ENCODE assay signal across 13 cellular contexts in the genomic region with DNA sequence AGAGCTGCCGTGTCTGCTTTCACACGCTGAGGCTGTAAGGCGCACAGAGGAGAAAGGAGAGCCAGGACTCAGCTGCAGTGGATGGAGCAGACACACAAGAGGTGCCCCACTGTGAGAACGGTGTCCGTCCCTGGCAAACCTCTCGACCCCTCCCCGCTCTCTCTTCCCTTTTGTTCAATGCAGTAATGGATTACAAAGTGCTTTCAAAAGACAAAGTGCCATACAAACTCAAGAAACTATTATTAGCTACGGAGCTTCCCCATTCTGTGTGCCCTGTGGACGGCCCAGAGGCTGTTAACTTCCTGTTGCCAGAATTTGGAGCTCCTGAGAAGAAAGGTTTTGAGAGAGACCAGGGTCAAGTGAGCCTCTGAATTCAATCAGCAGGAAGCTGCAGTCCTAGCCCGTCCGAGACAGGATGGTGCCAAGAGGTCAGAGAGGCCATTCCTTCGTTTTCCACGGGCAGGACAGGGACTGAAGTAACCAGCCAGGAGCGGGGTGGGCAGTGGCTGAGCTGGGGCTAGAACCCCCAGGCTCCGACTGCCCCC. TPM values are rescaled to one million over a fixed set of nuclear protein-coding genes. Genes with fewer than 3 reads are reported as not detected.
DNase-seq lines count a peak whose midpoint lies in the region; ATAC-seq and TF ChIP-seq lines count a peak whose summit lies in the region.
"Had no signal": no experiment of that assay in that cellular context is flagged by ENCODE, and none has a peak within 500 bp of the region (broad histone marks: within the 10 kb centered on the region; RNA-seq: fewer than 3 reads in every experiment).

No MANE protein-coding gene starts in this region.

- H3K4me1 Mint-ChIP-seq in activated CD4-positive, alpha-beta memory T cell treated with anti-CD3 and anti-CD28 coated beads for 36 hours (ENCODE audit: low read depth): peaks cover 97% of the 10 kb centered on the region
- H3K4me1 Mint-ChIP-seq in activated CD4-positive, alpha-beta memory T cell treated with anti-CD3 and anti-CD28 coated beads, Interleukin-2, amount 10 ng/mL, durations not matched to agents 7 days and 5 days: peaks cover 95% of the 10 kb centered on the region
- H3K4me1 Mint-ChIP-seq in activated T-helper 17 cell treated with anti-CD3 and anti-CD28 coated beads, Interleukin-2, amount 50 U/mL, for 72 hours: peaks cover 84% of the 10 kb centered on the region

- intact Hi-C loops in activated CD4-positive, alpha-beta memory T cell treated with anti-CD3 and anti-CD28 coated beads for 36 hours (cut with micrococcal nuclease): no loop called here
- intact Hi-C loops in lower lobe of right lung (cut with DNase I): no loop called here

- no peak overlapping the region for H3K4me3 Mint-ChIP-seq in activated CD4-positive, alpha-beta memory T cell treated with anti-CD3 and anti-CD28 coated beads for 36 hours
- H3K4me3 Mint-ChIP-seq in activated CD4-positive, alpha-beta memory T cell treated with anti-CD3 and anti-CD28 coated beads, Interleukin-2, amount 10 ng/mL, durations not matched to agents 7 days and 5 days: no peak overlapping the region
- H3K4me3 Mint-ChIP-seq in activated T-helper 17 cell treated with anti-CD3 and anti-CD28 coated beads, Interleukin-2, amount 50 U/mL, for 72 hours: peak overlapping the region; percentile 72
- H3K4me3 Mint-ChIP-seq: H9 had no signal

- H3K36me3 Mint-ChIP-seq in activated CD4-positive, alpha-beta memory T cell treated with anti-CD3 and anti-CD28 coated beads for 36 hours: peaks cover 94% of the 10 kb centered on the region
- peaks cover 96% of the 10 kb centered on the region for H3K36me3 Mint-ChIP-seq in activated CD4-positive, alpha-beta memory T cell treated with anti-CD3 and anti-CD28 coated beads, Interleukin-2, amount 10 ng/mL, durations not matched to agents 7 days and 5 days (ENCODE audit: low read depth)
- H3K36me3 Mint-ChIP-seq in activated T-helper 17 cell treated with anti-CD3 and anti-CD28 coated beads, Interleukin-2, amount 50 U/mL, for 72 hours (ENCODE audit: low read depth): peaks cover 100% of the 10 kb centered on the region

- peaks cover 80% of the 10 kb centered on the region for H3K36me3 ChIP-seq in lower lobe of right lung

- H3K27ac ChIP-seq in lower lobe of right lung: peak overlapping the region; percentile 73
- H3K27ac ChIP-seq in temporal lobe (ENCODE audit: low read depth, low read length): peak overlapping the region; percentile 59
- H3K27ac ChIP-seq: tibial artery had no signal

- no peaks in the 10 kb centered on the region for H3K27me3 ChIP-seq in lower lobe of right lung (ENCODE audit: low read depth)
- H3K27me3 ChIP-seq: tibial artery had no signal

- no peak for ATAC-seq in activated T-helper 17 cell treated with anti-CD3 and anti-CD28 coated beads, Interleukin-2, amount 50 U/mL, for 72 hours (replicated peaks)
- peak; percentile 38 to 66 for ATAC-seq in lower lobe of right lung
- ATAC-seq in GM21737 (IDR thresholded peaks at IDR 0.05; ENCODE audit: unreplicated experiment): no peak
- no peak for ATAC-seq in HG02885 (IDR thresholded peaks at IDR 0.05; ENCODE audit: poor library complexity, unreplicated experiment)
- ATAC-seq in GM21529 (IDR thresholded peaks at IDR 0.05; ENCODE audit: unreplicated experiment): no peak

- no peaks in the 10 kb centered on the region for H3K27me3 Mint-ChIP-seq in activated CD4-positive, alpha-beta memory T cell treated with anti-CD3 and anti-CD28 coated beads for 36 hours
- H3K27me3 Mint-ChIP-seq in activated CD4-positive, alpha-beta memory T cell treated with anti-CD3 and anti-CD28 coated beads, Interleukin-2, amount 10 ng/mL, durations not matched to agents 7 days and 5 days: no peaks in the 10 kb centered on the region
- no peaks in the 10 kb centered on the region for H3K27me3 Mint-ChIP-seq in activated T-helper 17 cell treated with anti-CD3 and anti-CD28 coated beads, Interleukin-2, amount 50 U/mL, for 72 hours

- POLR2A ChIA-PET in activated CD4-positive, alpha-beta memory T cell treated with anti-CD3 and anti-CD28 coated beads for 36 hours (lab: Charles Lee): interaction anchor here (0.9 to 4.6 kb wide), 5 partner anchors 10 to 147 kb away, joined by 3 to 27 read pairs (median 3); no protein-coding TSS in a partner anchor
- POLR2A ChIA-PET in activated CD4-positive, alpha-beta memory T cell treated with anti-CD3 and anti-CD28 coated beads, Interleukin-2, amount 10 ng/mL, durations not matched to agents 7 days and 5 days (lab: Charles Lee): interaction anchor here (1.0 to 22.7 kb wide), 9 partner anchors 9 to 295 kb away, joined by 3 to 422 read pairs (median 4); a partner anchor contains a TSS

- no peak for DNase-seq in activated CD4-positive, alpha-beta memory T cell treated with anti-CD3 and anti-CD28 coated beads for 36 hours
- no peak for DNase-seq in activated CD4-positive, alpha-beta memory T cell treated with anti-CD3 and anti-CD28 coated beads, Interleukin-2, amount 10 ng/mL, durations not matched to agents 7 days and 5 days
- no peak for DNase-seq in lower lobe of right lung
- DNase-seq: cerebellar nuclear complex, H9, NCI-H526 treated with DMSO at 0.1 percent for 48 hours had no signal

- TF ChIP-seq CTCF in lower lobe of right lung (IDR thresholded peaks at IDR 0.05): no peak

- peak overlapping the region; percentile 16 for H3K4me3 ChIP-seq in lower lobe of right lung
- H3K4me3 ChIP-seq: tibial artery had no signal

- H3K4me1 ChIP-seq in lower lobe of right lung: peaks cover 21% of the 10 kb centered on the region

- CTCF ChIA-PET in activated CD4-positive, alpha-beta memory T cell treated with anti-CD3 and anti-CD28 coated beads for 36 hours (lab: Charles Lee): interaction anchor here (0.6 to 2.1 kb wide), 3 partner anchors 13 to 322 kb away, joined by 3 to 13 read pairs (median 3); no protein-coding TSS in a partner anchor
- CTCF ChIA-PET in activated CD4-positive, alpha-beta memory T cell treated with anti-CD3 and anti-CD28 coated beads, Interleukin-2, amount 10 ng/mL, durations not matched to agents 7 days and 5 days (lab: Charles Lee): interaction anchor here (2.0 kb wide), 1 partner anchor 12 kb away, joined by 6 read pairs; no protein-coding TSS in a partner anchor

- H3K9me3 Mint-ChIP-seq in activated CD4-positive, alpha-beta memory T cell treated with anti-CD3 and anti-CD28 coated beads for 36 hours: no peaks in the 10 kb centered on the region
- no peaks in the 10 kb centered on the region for H3K9me3 Mint-ChIP-seq in activated CD4-positive, alpha-beta memory T cell treated with anti-CD3 and anti-CD28 coated beads, Interleukin-2, amount 10 ng/mL, durations not matched to agents 7 days and 5 days
- no peaks in the 10 kb centered on the region for H3K9me3 Mint-ChIP-seq in activated T-helper 17 cell treated with anti-CD3 and anti-CD28 coated beads, Interleukin-2, amount 50 U/mL, for 72 hours
- H3K9me3 Mint-ChIP-seq: H9 had no signal

- peak overlapping the region; percentile 71 for H3K27ac Mint-ChIP-seq in activated CD4-positive, alpha-beta memory T cell treated with anti-CD3 and anti-CD28 coated beads for 36 hours
- H3K27ac Mint-ChIP-seq in activated CD4-positive, alpha-beta memory T cell treated with anti-CD3 and anti-CD28 coated beads, Interleukin-2, amount 10 ng/mL, durations not matched to agents 7 days and 5 days: no peak overlapping the region
- peak overlapping the region; percentile 84 for H3K27ac Mint-ChIP-seq in activated T-helper 17 cell treated with anti-CD3 and anti-CD28 coated beads, Interleukin-2, amount 50 U/mL, for 72 hours

- H3K9me3 ChIP-seq in lower lobe of right lung: no peaks in the 10 kb centered on the region
- H3K9me3 ChIP-seq: tibial artery had no signal

RNA-seq across cellular contexts. Expression of a gene that starts 15.8 kb away (rescaled TPM):
- 100 to 1,000 TPM; 255 to 261 TPM for total RNA-seq in activated CD4-positive, alpha-beta memory T cell treated with anti-CD3 and anti-CD28 coated beads for 36 hours
- 100 to 1,000 TPM; 389 to 401 TPM for total RNA-seq in activated CD4-positive, alpha-beta memory T cell treated with anti-CD3 and anti-CD28 coated beads, Interleukin-2, amount 10 ng/mL, durations not matched to agents 7 days and 5 days
- total RNA-seq in activated T-helper 17 cell treated with anti-CD3 and anti-CD28 coated beads, Interleukin-2, amount 50 U/mL, for 72 hours: 100 to 1,000 TPM; 378 to 404 TPM
- total RNA-seq in lower lobe of right lung: 57.7 TPM
- total RNA-seq in temporal lobe: 145 TPM
- total RNA-seq: HT-29 had no signal

RNA-seq across cellular contexts. Expression of a gene that starts 31.6 kb away (rescaled TPM):
- 10 to 100 TPM; 12.0 to 13.6 TPM for total RNA-seq in activated CD4-positive, alpha-beta memory T cell treated with anti-CD3 and anti-CD28 coated beads for 36 hours
- 10 to 100 TPM; 11.8 to 12.8 TPM for total RNA-seq in activated CD4-positive, alpha-beta memory T cell treated with anti-CD3 and anti-CD28 coated beads, Interleukin-2, amount 10 ng/mL, durations not matched to agents 7 days and 5 days
- 10 to 100 TPM in 1 of 2 donors, 1 to 10 TPM in 1; 6.8 to 12.7 TPM for total RNA-seq in activated T-helper 17 cell treated with anti-CD3 and anti-CD28 coated beads, Interleukin-2, amount 50 U/mL, for 72 hours
- total RNA-seq in lower lobe of right lung (18.6 TPM), temporal lobe (2.5 TPM)

Comparison
In these comparisons a context has a peak if more than half of its experiments do, and no peak if none do; other contexts are left out.
1. ATAC-seq: peak in lower lobe of right lung (2 of 2); none in activated T-helper 17 cell treated with anti-CD3 and anti-CD28 coated beads, Interleukin-2, amount 50 U/mL, for 72 hours (single experiment), GM21737 (single experiment), HG02885 (single experiment) and GM21529 (single experiment).